In the genomic region with DNA sequence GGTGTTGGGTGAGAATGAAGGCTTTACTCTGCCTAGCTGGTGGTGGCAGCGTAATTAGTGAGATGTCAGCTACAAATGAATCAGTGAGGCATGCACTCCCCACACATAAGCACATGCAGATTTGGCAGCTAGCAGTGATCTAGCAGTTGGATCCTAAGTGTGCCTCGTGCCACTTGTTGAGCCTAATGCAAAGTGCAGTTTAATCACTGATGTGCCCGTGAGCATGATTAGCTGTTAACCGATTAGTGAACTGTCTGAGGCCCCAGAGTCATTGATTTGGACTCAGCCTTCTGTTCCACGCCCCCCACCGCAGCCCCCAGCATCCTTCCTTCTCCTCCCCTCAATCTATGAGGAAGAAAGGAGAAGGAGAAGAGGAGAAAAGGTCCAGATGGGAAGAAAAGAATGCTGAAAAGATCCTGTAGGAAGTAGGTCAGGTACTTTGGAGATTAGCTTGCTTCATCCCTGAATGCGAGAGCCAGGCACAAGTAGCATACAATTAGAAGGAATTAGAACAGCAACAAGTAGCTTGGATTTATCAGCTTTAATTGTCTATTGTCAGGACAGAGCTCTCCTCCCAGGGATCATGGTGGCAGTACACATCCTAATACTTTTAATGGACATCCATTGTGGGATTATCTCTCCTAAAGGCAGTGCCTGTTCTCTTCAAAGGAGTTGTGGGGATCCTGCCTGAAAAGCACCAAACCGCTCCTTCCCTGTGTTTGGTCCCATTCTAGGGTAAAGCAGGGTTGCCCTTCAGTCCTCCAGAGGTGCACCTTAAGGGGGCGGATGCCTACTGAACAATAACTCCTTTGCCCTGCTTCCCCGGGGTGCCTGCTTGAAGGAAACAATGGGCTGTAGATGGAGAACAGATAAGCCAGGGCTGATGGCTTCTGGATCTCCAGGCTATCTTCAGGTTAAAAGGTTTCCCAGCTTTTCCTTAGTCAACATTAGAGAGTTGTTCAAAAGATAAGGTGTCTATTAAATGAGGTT, we compare ENCODE assay signal across 1 cellular context.
TF ChIP-seq lines count a peak whose summit lies in the region.

No MANE protein-coding gene starts in this region.

TF ChIP-seq in IMR-90, 13 proteins besides CTCF, POLR2A, EP300 and RAD21:
- TF ChIP-seq CEBPB (IDR thresholded peaks at IDR 0.05; ENCODE audit: low read depth, low read length) (no peak), FOS (IDR thresholded peaks at IDR 0.05; ENCODE audit: low read depth, low read length) (no peak), RFX5 (IDR thresholded peaks at IDR 0.05; ENCODE audit: low read depth, low read length) (no peak), BHLHE40 (IDR thresholded peaks at IDR 0.05; ENCODE audit: low read depth, low read length) (no peak), MAZ (IDR thresholded peaks at IDR 0.05; ENCODE audit: borderline replicate concordance, low read depth, low read length) (no peak), SMC3 (IDR thresholded peaks at IDR 0.05; ENCODE audit: low read depth, low read length) (no peak), MXI1 (IDR thresholded peaks at IDR 0.05; ENCODE audit: borderline replicate concordance, low read depth, low read length) (no peak), NFE2L2 (IDR thresholded peaks at IDR 0.05; ENCODE audit: low read depth, low read length) (no peak), MAFK (IDR thresholded peaks at IDR 0.05; ENCODE audit: low read depth, low read length) (no peak), RCOR1 (IDR thresholded peaks at IDR 0.05; ENCODE audit: insufficient replicate concordance, low read length) (no peak), CHD1 (IDR thresholded peaks at IDR 0.05; ENCODE audit: low read depth, low read length) (no peak)
- TF ChIP-seq, protein P1, sequence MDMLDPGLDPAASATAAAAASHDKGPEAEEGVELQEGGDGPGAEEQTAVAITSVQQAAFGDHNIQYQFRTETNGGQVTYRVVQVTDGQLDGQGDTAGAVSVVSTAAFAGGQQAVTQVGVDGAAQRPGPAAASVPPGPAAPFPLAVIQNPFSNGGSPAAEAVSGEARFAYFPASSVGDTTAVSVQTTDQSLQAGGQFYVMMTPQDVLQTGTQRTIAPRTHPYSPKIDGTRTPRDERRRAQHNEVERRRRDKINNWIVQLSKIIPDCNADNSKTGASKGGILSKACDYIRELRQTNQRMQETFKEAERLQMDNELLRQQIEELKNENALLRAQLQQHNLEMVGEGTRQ (IDR thresholded peaks at IDR 0.05; ENCODE audit: low read depth, low read length) = no peak
- TF ChIP-seq, protein P2, sequence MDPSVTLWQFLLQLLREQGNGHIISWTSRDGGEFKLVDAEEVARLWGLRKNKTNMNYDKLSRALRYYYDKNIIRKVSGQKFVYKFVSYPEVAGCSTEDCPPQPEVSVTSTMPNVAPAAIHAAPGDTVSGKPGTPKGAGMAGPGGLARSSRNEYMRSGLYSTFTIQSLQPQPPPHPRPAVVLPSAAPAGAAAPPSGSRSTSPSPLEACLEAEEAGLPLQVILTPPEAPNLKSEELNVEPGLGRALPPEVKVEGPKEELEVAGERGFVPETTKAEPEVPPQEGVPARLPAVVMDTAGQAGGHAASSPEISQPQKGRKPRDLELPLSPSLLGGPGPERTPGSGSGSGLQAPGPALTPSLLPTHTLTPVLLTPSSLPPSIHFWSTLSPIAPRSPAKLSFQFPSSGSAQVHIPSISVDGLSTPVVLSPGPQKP (IDR thresholded peaks at IDR 0.05; ENCODE audit: borderline replicate concordance, low read depth, low read length) = no peak
